ENCODE assay signal across 17 cellular contexts in the genomic region with DNA sequence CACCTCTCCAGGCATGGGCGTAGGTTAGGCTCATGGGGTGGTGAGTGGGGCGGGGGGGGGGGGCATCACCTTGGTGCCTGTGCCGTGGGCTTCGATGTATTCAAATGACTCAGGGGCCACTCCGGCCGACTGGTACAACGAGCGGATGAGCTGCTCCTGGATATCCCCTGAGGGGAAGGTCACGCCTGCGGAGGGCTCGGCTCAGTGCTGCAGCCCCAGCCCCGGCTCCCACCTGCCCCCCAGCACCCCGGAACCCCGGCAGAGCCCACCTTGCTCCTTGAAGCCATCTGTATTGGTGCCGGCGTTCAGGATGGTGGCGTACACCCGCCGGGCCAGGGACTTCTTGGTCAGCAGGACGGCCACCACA.
"Had no signal": no experiment of that assay in that cellular context is flagged by ENCODE, and none has a peak within 500 bp of the region (broad histone marks: within the 10 kb centered on the region; RNA-seq: fewer than 3 reads in every experiment).

No MANE protein-coding gene starts in this region.

- H3K9me3 ChIP-seq: neutrophil, sigmoid colon, tibial artery had no signal

- H3K27me3 ChIP-seq: sigmoid colon, tibial artery had no signal

- ATAC-seq: naive thymus-derived CD4-positive, alpha-beta T cell; stimulated activated effector memory CD8-positive, alpha-beta T cell treated with anti-CD3 and anti-CD28 coated beads, Interleukin-12 subunit alpha, Interleukin-12 subunit beta, amount 100 ng/mL, for 72 hours; stimulated activated naive CD8-positive, alpha-beta T cell treated with anti-CD3 and anti-CD28 coated beads, Interleukin-15, Interleukin-2, amounts not matched to agents 100 U/mL and 50 U/mL, for 24 hours had no signal

- H3K9me3 Mint-ChIP-seq: naive thymus-derived CD4-positive, alpha-beta T cell; nephron progenitor cell; stimulated activated effector memory CD8-positive, alpha-beta T cell treated with anti-CD3 and anti-CD28 coated beads, Interleukin-12 subunit alpha, Interleukin-12 subunit beta, amount 100 ng/mL, for 72 hours had no signal

- DNase-seq: caudate nucleus; effector CD4-positive, alpha-beta T cell; foreskin melanocyte; islet precursor cell; mammary epithelial cell; naive thymus-derived CD4-positive, alpha-beta T cell; sigmoid colon; stimulated activated CD4-positive, alpha-beta T cell treated with anti-CD3 and anti-CD28 coated beads, Interleukin-12 subunit alpha, Interleukin-12 subunit beta, amount 100 ng/mL, for 4 hours; stimulated activated CD4-positive, alpha-beta T cell treated with anti-CD3 and anti-CD28 coated beads, Interleukin-2, amount 100 ng/mL, for 48 hours; stimulated activated CD8-positive, alpha-beta memory T cell treated with anti-CD3 and anti-CD28 coated beads, Interleukin-4, amount 100 ng/mL, for 48 hours; stimulated activated naive CD8-positive, alpha-beta T cell treated with anti-CD3 and anti-CD28 coated beads, Interleukin-15, Interleukin-2, amounts not matched to agents 100 U/mL and 50 U/mL, for 24 hours; tibial artery had no signal

- H3K27ac ChIP-seq: coronary artery, neutrophil, sigmoid colon, tibial artery had no signal

- H3K27ac Mint-ChIP-seq: nephron progenitor cell; stimulated activated effector memory CD8-positive, alpha-beta T cell treated with anti-CD3 and anti-CD28 coated beads, Interleukin-12 subunit alpha, Interleukin-12 subunit beta, amount 100 ng/mL, for 72 hours had no signal

- H3K4me3 ChIP-seq: coronary artery, sigmoid colon, skin epidermis, tibial artery had no signal

- H3K4me3 Mint-ChIP-seq: nephron progenitor cell; stimulated activated effector memory CD8-positive, alpha-beta T cell treated with anti-CD3 and anti-CD28 coated beads, Interleukin-12 subunit alpha, Interleukin-12 subunit beta, amount 100 ng/mL, for 72 hours had no signal

- H3K27me3 Mint-ChIP-seq: naive thymus-derived CD4-positive, alpha-beta T cell had no signal
